8 cellular contexts compared by ENCODE assay signal in genomic region chr9:132901859-132902831, GRCh38. TPM values are rescaled to one million over a fixed set of nuclear protein-coding genes. Genes with fewer than 3 reads are reported as not detected.
DNase-seq lines count a peak whose midpoint lies in the region; FAIRE-seq and TF ChIP-seq lines count a peak whose summit lies in the region.

No MANE protein-coding gene starts in this region.

- no peak for TF ChIP-seq EP300 in SK-N-SH (IDR thresholded peaks at IDR 0.05; ENCODE audit: borderline replicate concordance in 1 of 2, low read depth in 1 of 2, low read length in 1 of 2)

- H3K36me3 ChIP-seq in SK-N-SH (replicated peaks in 1 of 2; ENCODE audit: control insufficient read depth in 1 of 2, insufficient read depth in 2 of 2, low read length in 1 of 2): peaks cover 47 to 76% of the 10 kb centered on the region in 2 experiments

- TF ChIP-seq RAD21 in SK-N-SH (IDR thresholded peaks at IDR 0.05; ENCODE audit: low read length): peak; percentile 87

- TF ChIP-seq CTCF in LNCAP (IDR thresholded peaks at IDR 0.05) (peak; percentile 95), SK-N-SH (IDR thresholded peaks at IDR 0.05) (peak; percentile 97)

- H3K27me3 Mint-ChIP-seq in activated naive CD4-positive, alpha-beta T cell treated with anti-CD3 and anti-CD28 coated beads for 36 hours (ENCODE audit: low read depth): no peaks in the 10 kb centered on the region

- no peak overlapping the region for H3K27ac Mint-ChIP-seq in activated naive CD4-positive, alpha-beta T cell treated with anti-CD3 and anti-CD28 coated beads for 36 hours

- H3K36me3 Mint-ChIP-seq in activated naive CD4-positive, alpha-beta T cell treated with anti-CD3 and anti-CD28 coated beads for 36 hours (ENCODE audit: low read depth): peaks cover under 1% of the 10 kb centered on the region

- POLR2A ChIA-PET in SK-N-SH (lab: Yijun Ruan, JAX): no interaction called here

- intact Hi-C loops in activated naive CD4-positive, alpha-beta T cell treated with anti-CD3 and anti-CD28 coated beads for 36 hours (cut with micrococcal nuclease): loop anchor here (1.0 to 5.0 kb wide), 6 partner anchors 23 to 489 kb away; partner anchors contain the start of genes AK8 and SPACA9
- intact Hi-C loops in posterior vena cava (cut with DNase I): no loop called here

- H4K20me1 ChIP-seq in SK-N-SH (ENCODE audit: insufficient read depth): no peaks in the 10 kb centered on the region

- peak overlapping the region in 1 of 2 experiments; percentile 26; a peak in 2 of 4 replicates for H3K27ac ChIP-seq in SK-N-SH (ENCODE audit: low read depth in 2 of 2, low read length in 1 of 2)

- H3K4me3 ChIP-seq in SK-N-SH (ENCODE audit: low read depth in 2 of 2, low read length in 1 of 2): no peak overlapping the region; a peak in 1 of 4 replicates

- CTCF ChIA-PET in SK-N-SH (lab: Yijun Ruan, JAX): interaction anchor here (0.6 to 5.9 kb wide), 66 partner anchors 10 to 518 kb away, joined by 3 to 85 read pairs (median 4); partner anchors contain the start of genes BARHL1, DDX31, GFI1B and SPACA9
- CTCF ChIA-PET in activated naive CD4-positive, alpha-beta T cell treated with anti-CD3 and anti-CD28 coated beads for 36 hours (lab: Charles Lee): interaction anchor here (0.6 to 3.6 kb wide), 26 partner anchors 8 to 663 kb away, joined by 3 to 18 read pairs (median 4); partner anchors contain the start of genes AK8 and SPACA9

- peaks cover 8% of the 10 kb centered on the region for H3F3A ChIP-seq in SK-N-SH (replicated peaks; ENCODE audit: insufficient read depth)

- no peak overlapping the region for H2AFZ ChIP-seq in SK-N-SH (ENCODE audit: low read depth)

- no peak for FAIRE-seq in urothelium cell line (lab: Jason Lieb, UNC)

- DNase-seq in NCI-H510A treated with DMSO at 0.1 percent for 48 hours (lab: John Stamatoyannopoulos, UW) (peak; percentile 58), NCI-H510A (lab: John Stamatoyannopoulos, UW) (no peak), SK-N-SH (peak; percentile 84), glomerular endothelial cell (ENCODE audit: extremely low read depth, low read depth, low spot score) (peak; percentile 51), posterior vena cava (ENCODE audit: low spot score) (peak; percentile 89), urothelium cell line (ENCODE audit: low spot score) (peak; percentile 89)
- peak; percentile 92 for DNase-seq in activated naive CD4-positive, alpha-beta T cell treated with anti-CD3 and anti-CD28 coated beads for 36 hours

- peaks cover 2% of the 10 kb centered on the region for H3K4me1 Mint-ChIP-seq in activated naive CD4-positive, alpha-beta T cell treated with anti-CD3 and anti-CD28 coated beads for 36 hours (ENCODE audit: low read depth)

- no peaks in the 10 kb centered on the region for H3K79me2 ChIP-seq in SK-N-SH (ENCODE audit: insufficient read depth)

- no peaks in the 10 kb centered on the region for H3K9me3 ChIP-seq in SK-N-SH

- H3K9me3 Mint-ChIP-seq in activated naive CD4-positive, alpha-beta T cell treated with anti-CD3 and anti-CD28 coated beads for 36 hours: no peaks in the 10 kb centered on the region

- no peaks in the 10 kb centered on the region for H3K27me3 ChIP-seq in SK-N-SH (ENCODE audit: insufficient read depth)

- WGBS in SK-N-SH (ENCODE audit: low lambda C conversion rate): 40% methylated on average over 11 of the region's 11 CpGs

- no peak overlapping the region for H3K4me2 ChIP-seq in SK-N-SH

- H3K4me1 ChIP-seq in SK-N-SH (ENCODE audit: control insufficient read depth in 1 of 2, insufficient read depth in 2 of 2, low read depth in 1 of 2, low read length in 1 of 2): peaks cover 0 to 7% of the 10 kb centered on the region in 2 experiments; a peak in 1 of 4 replicates

- no peak overlapping the region for H3K9ac ChIP-seq in SK-N-SH

- H3K9me2 ChIP-seq in SK-N-SH: no peaks in the 10 kb centered on the region

- no peak overlapping the region for H3K4me3 Mint-ChIP-seq in activated naive CD4-positive, alpha-beta T cell treated with anti-CD3 and anti-CD28 coated beads for 36 hours

TF ChIP-seq in SK-N-SH, 30 proteins besides CTCF, POLR2A, EP300 and RAD21:
- peak; percentile 65 for TF ChIP-seq SMC3 (IDR thresholded peaks at IDR 0.05; ENCODE audit: low read depth, low read length)
- no peak for TF ChIP-seq YY1 (IDR thresholded peaks at IDR 0.05; ENCODE audit: low read depth)
- TF ChIP-seq CHD2 (IDR thresholded peaks at IDR 0.05; ENCODE audit: low read length, partially characterized antibody): peak; percentile 30
- TF ChIP-seq RCOR1 (IDR thresholded peaks at IDR 0.05; ENCODE audit: low read length): peak; percentile 42; the same call in 1 of the 2 replicates
- TF ChIP-seq TCF12 (IDR thresholded peaks at IDR 0.05): no peak
- TF ChIP-seq USF1 (IDR thresholded peaks at IDR 0.05; ENCODE audit: borderline replicate concordance, low read depth): no peak

RNA-seq across cellular contexts. Expression of gene SPACA9, which starts 23.4 kb away (rescaled TPM):
- polyA plus RNA-seq in SK-N-SH (2012; rRNA removed): 6.7 and 9.8 TPM in 2 replicates
- 7.1 and 7.8 TPM in 2 replicates for polyA plus RNA-seq in SK-N-SH (2012; cell fraction: cytosol; rRNA removed)
- 11.1 and 12.5 TPM in 2 replicates for polyA plus RNA-seq in SK-N-SH (2012; cell fraction: nucleus; rRNA removed)
- 1 to 10 TPM; 2.5 to 2.9 TPM for total RNA-seq in activated naive CD4-positive, alpha-beta T cell treated with anti-CD3 and anti-CD28 coated beads for 36 hours
- total RNA-seq in glomerular endothelial cell (3.2 TPM in 2 replicates), posterior vena cava (1 to 10 TPM; 2.7 to 3.7 TPM)

RNA-seq across cellular contexts. Expression of gene AK8, which starts 24.1 kb away (rescaled TPM):
- 0.77 and 0.84 TPM in 2 replicates for polyA plus RNA-seq in SK-N-SH (2012; rRNA removed)
- 0.44 and 0.58 TPM in 2 replicates for polyA plus RNA-seq in SK-N-SH (2012; cell fraction: cytosol; rRNA removed)
- 1.2 and 1.9 TPM in 2 replicates for polyA plus RNA-seq in SK-N-SH (2012; cell fraction: nucleus; rRNA removed)
- total RNA-seq in activated naive CD4-positive, alpha-beta T cell treated with anti-CD3 and anti-CD28 coated beads for 36 hours: not detected
- total RNA-seq in glomerular endothelial cell (0.24 and 1.5 TPM in 2 replicates), posterior vena cava (1 to 10 TPM in 1 of 2 donors, under 1 TPM in 1; 0.24 to 1.3 TPM)

RNA-seq across cellular contexts. Expression of gene TSC1, which starts 42.3 kb away (rescaled TPM):
- 18.3 and 27.6 TPM in 2 replicates for polyA plus RNA-seq in SK-N-SH (2012; rRNA removed)
- 7.1 and 8.2 TPM in 2 replicates for polyA plus RNA-seq in SK-N-SH (2012; cell fraction: cytosol; rRNA removed)
- polyA plus RNA-seq in SK-N-SH (2012; cell fraction: nucleus; rRNA removed): 65.5 and 104 TPM in 2 replicates
- 10 to 100 TPM; 18.8 to 19.7 TPM for total RNA-seq in activated naive CD4-positive, alpha-beta T cell treated with anti-CD3 and anti-CD28 coated beads for 36 hours
- total RNA-seq in glomerular endothelial cell: 25.0 and 37.1 TPM in 2 replicates
- total RNA-seq in posterior vena cava: 10 to 100 TPM; 32.5 to 33.5 TPM
